Comparison of ENCODE assay signal across 1 cellular context in genomic region chr1:162151900-162152829, GRCh38.
A peak's percentile ranks its signal among the peaks of the same experiment; 100 is the strongest.
TF ChIP-seq lines count a peak whose summit lies in the region.

No MANE protein-coding gene starts in this region.

TF ChIP-seq in K562, 482 proteins besides CTCF, POLR2A, EP300 and RAD21 (continued from another document):
- TF ChIP-seq NR2F6 (CRISPR knock-in tag; IDR thresholded peaks at IDR 0.05) = no peak
- TF ChIP-seq ZNF431 (CRISPR knock-in tag; IDR thresholded peaks at IDR 0.05) = no peak
- no peak for TF ChIP-seq TBP (optimal IDR thresholded peaks at IDR 0.05; ENCODE audit: low read depth, low read length)
- TF ChIP-seq ILK (tag; IDR thresholded peaks at IDR 0.05; ENCODE audit: borderline replicate concordance, low read depth) = no peak
- no peak for TF ChIP-seq EGR1 (conservative IDR thresholded peaks at IDR 0.05)
- peak; percentile 39; the same call in 1 of the 2 replicates for TF ChIP-seq JUND (IDR thresholded peaks at IDR 0.05; ENCODE audit: borderline replicate concordance, low read depth, low read length)
- TF ChIP-seq JUND (tag; IDR thresholded peaks at IDR 0.05; ENCODE audit: borderline replicate concordance, low read depth, low read length) = 0 out of 3 replicates have a peak, but pooled peaks have one; percentile 24
